In genomic region chr6:115165912-115166311, GRCh38 we compare ENCODE assay signal across 8 cellular contexts.
DNase-seq lines count a peak whose midpoint lies in the region; ATAC-seq, FAIRE-seq and TF ChIP-seq lines count a peak whose summit lies in the region.
"Not testable (repeated sequence)": the region's sequence is repeated elsewhere in the genome, so short reads cannot be mapped to it uniquely, and the experiment has no call there.

No MANE protein-coding gene starts in this region.

- H4K8ac ChIP-seq in neuronal stem cell (ENCODE audit: low read depth, low read length) = not testable (repeated sequence)

- intact Hi-C loops in HepG2 (cut with micrococcal nuclease; ENCODE audit: unreplicated experiment) = loop anchor here (1.0 to 5.0 kb wide), 2 partner anchors 418 to 1169 kb away; no protein-coding TSS in a partner anchor

- H3K4me2 ChIP-seq in GM23338; OCI-LY3 (ENCODE audit: low read length); HepG2 (ENCODE audit: low read depth, low read length); neuronal stem cell (ENCODE audit: insufficient read depth, low read length, poor library complexity, severe bottlenecking): not testable (repeated sequence)

- not testable (repeated sequence) for TF ChIP-seq RAD21 in HepG2 (CRISPR knock-in tag; IDR thresholded peaks at IDR 0.05)

- POLR2A ChIA-PET in WTC11 (lab: Charles Lee); HepG2 (lab: Yijun Ruan, JAX): not testable (repeated sequence)

- not testable (repeated sequence) for H3K14ac ChIP-seq in neuronal stem cell (ENCODE audit: low read length)

- H3F3A ChIP-seq in GM23338 (replicated peaks; ENCODE audit: low read depth) = not testable (repeated sequence)

- not testable (repeated sequence) for H3K27ac ChIP-seq in GM23338 (ENCODE audit: low read depth); OCI-LY3 (ENCODE audit: low read length); HepG2 (ENCODE audit: extremely low read length, insufficient read depth, low read length); neuronal stem cell (replicated peaks; ENCODE audit: low read length)

- peak; percentile 17; the same call in 1 of the 2 replicates for TF ChIP-seq CTCF in BE2C (IDR thresholded peaks at IDR 0.05; ENCODE audit: low read depth, low read length)
- peak; percentile 55 to 78 for TF ChIP-seq CTCF in GM23338 (conservative IDR thresholded peaks at IDR 0.05; ENCODE audit: low read depth in 2 of 2)
- peak; percentile 8; the same call in 1 of the 2 replicates for TF ChIP-seq CTCF in OCI-LY3 (IDR thresholded peaks at IDR 0.05; ENCODE audit: low read depth, low read length)
- peak; percentile 57 for TF ChIP-seq CTCF in WTC11 (IDR thresholded peaks at IDR 0.05)
- TF ChIP-seq CTCF in HepG2 (CRISPR knock-in tag; IDR thresholded peaks at IDR 0.05) = peak; percentile 46

- not testable (repeated sequence) for H3K9me3 Mint-ChIP-seq in GM23338
- peaks cover 19% of the 10 kb centered on the region for H3K9me3 Mint-ChIP-seq in WTC11

- ATAC-seq in GM23338 (peak; percentile 54), WTC11 (peak; percentile 77)
- not testable (repeated sequence) for ATAC-seq in HepG2

- H3K79me2 ChIP-seq in GM23338 (replicated peaks; ENCODE audit: insufficient read depth); OCI-LY3 (ENCODE audit: low read length); HepG2 (ENCODE audit: insufficient read depth, low read length): not testable (repeated sequence)

- WGBS in HepG2 (ENCODE audit: low lambda C conversion rate) = 50% methylated on average over 2 of the region's 5 CpGs
- no CpG with 5 or more reads among the region's 5 CpGs for WGBS in neuronal stem cell (ENCODE audit: extremely low coverage in 2 of 2, insufficient read length in 2 of 2, insufficient replicate concordance in 1 of 2), 2 donors

- DNase-seq in BE2C; neuronal stem cell (ENCODE audit: low spot score): not testable (repeated sequence)
- DNase-seq in GM23338 (ENCODE audit: low spot score) (peak; percentile 70), HT1080 (ENCODE audit: low read depth) (peak; percentile 8), WTC11 (ENCODE audit: low spot score) (peak; percentile 55), iPS DF 19.7 (ENCODE audit: low read depth, low spot score) (peak; percentile 17), HepG2 (ENCODE audit: low spot score) (peak; percentile 5)

- not testable (repeated sequence) for TF ChIP-seq POLR2A in HepG2 (IDR thresholded peaks at IDR 0.05; ENCODE audit: insufficient read depth in 1 of 2, low read depth in 2 of 2, low read length in 2 of 2)

- FAIRE-seq in HepG2 (lab: Jason Lieb, UNC) = not testable (repeated sequence)

- H2BK120ac ChIP-seq in neuronal stem cell (ENCODE audit: low read depth, low read length) = not testable (repeated sequence)

- H3K79me1 ChIP-seq in neuronal stem cell (ENCODE audit: low read depth, low read length) = not testable (repeated sequence)

- H2AFZ ChIP-seq in GM23338; OCI-LY3 (ENCODE audit: low read depth, low read length); HepG2 (ENCODE audit: low read length); neuronal stem cell (ENCODE audit: low read length): not testable (repeated sequence)

- H3K27ac Mint-ChIP-seq in GM23338, WTC11: not testable (repeated sequence)

- in situ Hi-C loops in HepG2 (cut with HindIII; ENCODE audit: extremely low pct_ligation_motif_present, low pct_unique_long_range_greater_than_20kb) = not testable (repeated sequence)

- H3K4me3 Mint-ChIP-seq in GM23338, WTC11: not testable (repeated sequence)

- not testable (repeated sequence) for H2BK12ac ChIP-seq in neuronal stem cell (ENCODE audit: low read length)

- H4K20me1 ChIP-seq in GM23338 (replicated peaks; ENCODE audit: insufficient read depth); OCI-LY3 (ENCODE audit: insufficient read depth, low read length); HepG2 (ENCODE audit: insufficient read depth, low read length): not testable (repeated sequence)

- TF ChIP-seq EP300 in HepG2 (IDR thresholded peaks at IDR 0.05; ENCODE audit: low read depth in 2 of 2, low read length in 2 of 2); HepG2 (CRISPR knock-in tag; IDR thresholded peaks at IDR 0.05; ENCODE audit: borderline replicate concordance): not testable (repeated sequence)

- not testable (repeated sequence) for H3K36me3 ChIP-seq in BE2C; GM23338 (ENCODE audit: insufficient read depth); OCI-LY3 (replicated peaks; ENCODE audit: low read depth, low read length); HepG2 (replicated peaks in 1 of 2; ENCODE audit: control insufficient read depth in 1 of 2, insufficient read depth in 2 of 2, low read length in 2 of 2); neuronal stem cell (replicated peaks in 1 of 2; ENCODE audit: control insufficient read depth in 2 of 2, insufficient read depth in 2 of 2, low read length in 2 of 2)

- H3K4ac ChIP-seq in neuronal stem cell (ENCODE audit: low read length) = not testable (repeated sequence)

- not testable (repeated sequence) for H2BK15ac ChIP-seq in neuronal stem cell (ENCODE audit: low read length)

- not testable (repeated sequence) for H3K27me3 Mint-ChIP-seq in GM23338 (ENCODE audit: insufficient read depth, low read depth, poor library complexity); WTC11 (ENCODE audit: low read depth)

- not testable (repeated sequence) for H3K36me3 Mint-ChIP-seq in GM23338 (ENCODE audit: low read depth); WTC11

- not testable (repeated sequence) for H3K9ac ChIP-seq in OCI-LY3 (ENCODE audit: low read length); HepG2 (ENCODE audit: insufficient read depth, low read depth, low read length); neuronal stem cell (ENCODE audit: low read depth, low read length, poor library complexity)

- H3K9me3 ChIP-seq in BE2C; OCI-LY3 (ENCODE audit: insufficient read depth, low read length); HepG2 (ENCODE audit: low read length); neuronal stem cell (replicated peaks in 1 of 2; ENCODE audit: control insufficient read depth in 2 of 2, insufficient read depth in 1 of 2, low read depth in 1 of 2, low read length in 2 of 2): not testable (repeated sequence)

- not testable (repeated sequence) for H3K9me2 ChIP-seq in GM23338 (ENCODE audit: insufficient read depth)

- not testable (repeated sequence) for H3K23ac ChIP-seq in neuronal stem cell (ENCODE audit: low read depth, low read length, poor library complexity)

- H4K91ac ChIP-seq in neuronal stem cell (ENCODE audit: low read depth, low read length, poor library complexity) = not testable (repeated sequence)

- peak overlapping the region; percentile 13 for H3K18ac ChIP-seq in neuronal stem cell (ENCODE audit: low read length)

- H3K4me1 Mint-ChIP-seq in GM23338, WTC11: not testable (repeated sequence)

- H3K4me3 ChIP-seq in BE2C (ENCODE audit: low read depth, low read length); GM23338; OCI-LY3 (ENCODE audit: low read length); HepG2 (replicated peaks in 1 of 3; ENCODE audit: insufficient read depth in 1 of 3, low read depth in 2 of 3, low read length in 3 of 3); neuronal stem cell (ENCODE audit: low read length in 2 of 2): not testable (repeated sequence)

- H3K4me1 ChIP-seq in BE2C; GM23338 (ENCODE audit: insufficient read depth); OCI-LY3 (ENCODE audit: low read length); HepG2 (ENCODE audit: insufficient read depth, low read length); neuronal stem cell (ENCODE audit: control insufficient read depth in 2 of 2, insufficient read depth in 1 of 2, low read depth in 1 of 2, low read length in 2 of 2): not testable (repeated sequence)

- not testable (repeated sequence) for H3K27me3 ChIP-seq in BE2C; GM23338 (ENCODE audit: insufficient read depth); OCI-LY3 (ENCODE audit: low read depth, low read length); HepG2 (ENCODE audit: control insufficient read depth in 1 of 2, insufficient read depth in 2 of 2, low read length in 2 of 2); neuronal stem cell (ENCODE audit: control insufficient read depth in 3 of 3, insufficient read depth in 3 of 3, low read depth in 1 of 3, low read length in 3 of 3)

- BruUV-seq in HepG2 (replicated peaks; lab: Mats Ljungman, UMichigan) = not testable (repeated sequence)

- H2BK5ac ChIP-seq in neuronal stem cell (ENCODE audit: low read length) = not testable (repeated sequence)

- not testable (repeated sequence) for H2AK5ac ChIP-seq in neuronal stem cell (ENCODE audit: low read depth, low read length)

- CTCF ChIA-PET in WTC11 (lab: Charles Lee) (interaction anchor here (0.6 to 1.1 kb wide), 3 partner anchors 22 to 397 kb away, joined by 3 to 4 read pairs (median 4); no protein-coding TSS in a partner anchor), HepG2 (lab: Yijun Ruan, JAX; ENCODE audit: low intra/inter-chr PET ratio, low total read pairs) (interaction anchor here (1.2 kb wide), 1 partner anchor 1171 kb away, joined by 3 read pairs; no protein-coding TSS in a partner anchor)

TF ChIP-seq in WTC11, 78 proteins besides CTCF, POLR2A, EP300 and RAD21:
- TF ChIP-seq TEAD4 (CRISPR knock-in tag; IDR thresholded peaks at IDR 0.05) (peak; percentile 89; the same call in 1 of the 2 replicates), TEAD1 (CRISPR knock-in tag; IDR thresholded peaks at IDR 0.05) (peak; percentile 97; the same call in 1 of the 2 replicates)

TF ChIP-seq in HepG2, 621 proteins besides CTCF, POLR2A, EP300 and RAD21 (continues in another document):
- TF ChIP-seq STAG1 (CRISPR knock-in tag; IDR thresholded peaks at IDR 0.05) (peak; percentile 66), SMC3 (IDR thresholded peaks at IDR 0.05; ENCODE audit: low read length) (0 out of 2 replicates have a peak, but pooled peaks have one; percentile 2), TEAD3 (CRISPR knock-in tag; optimal IDR thresholded peaks at IDR 0.05; ENCODE audit: borderline replicate concordance) (peak; percentile 99)

Comparison
In these comparisons a context has a peak if more than half of its experiments do, and no peak if none do; other contexts are left out.
1. CTCF ChIP-seq: peak in every context shown above with its lines; median percentile 66 in GM23338; 57 in WTC11; 46 in HepG2; 17 in BE2C; 8 in OCI-LY3.